Comparison of ENCODE assay signal across 10 cellular contexts in the genomic region with DNA sequence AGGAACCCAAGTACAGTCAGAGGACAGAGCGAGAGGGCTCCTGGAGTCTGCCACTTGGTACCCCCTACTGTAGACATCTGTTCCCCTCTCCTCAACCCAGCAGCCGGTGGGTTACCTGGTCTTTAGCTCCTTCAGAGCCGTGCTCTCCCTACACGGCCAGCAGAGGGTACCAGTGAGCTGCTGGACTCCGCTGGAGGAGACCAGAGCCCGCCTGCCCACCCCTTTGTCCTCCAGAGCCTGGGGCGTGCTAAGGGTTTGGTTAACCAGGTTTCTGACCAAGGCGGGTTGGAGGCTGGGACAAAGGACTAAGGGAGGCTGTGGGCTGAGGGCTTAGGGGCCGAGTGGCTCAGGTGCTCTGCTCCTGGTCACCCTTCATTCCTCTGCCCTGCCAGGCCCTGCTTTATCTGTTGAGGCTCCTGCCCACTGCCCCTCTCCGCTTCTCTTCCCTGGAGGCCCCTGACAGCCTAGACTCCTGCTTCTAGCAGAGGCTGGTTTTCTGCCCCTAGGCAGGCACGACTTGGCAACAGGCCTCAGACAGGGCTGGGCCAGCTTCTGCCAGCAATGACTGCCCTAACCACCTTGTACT. TPM values are rescaled to one million over a fixed set of nuclear protein-coding genes. Genes with fewer than 3 reads are reported as not detected.
A peak's percentile ranks its signal among the peaks of the same experiment; 100 is the strongest.
DNase-seq lines count a peak whose midpoint lies in the region; ATAC-seq and TF ChIP-seq lines count a peak whose summit lies in the region.
"Had no signal": no experiment of that assay in that cellular context is flagged by ENCODE, and none has a peak within 500 bp of the region (broad histone marks: within the 10 kb centered on the region; RNA-seq: fewer than 3 reads in every experiment).

No MANE protein-coding gene starts in this region.

- ATAC-seq in psoas muscle (peak; percentile 75 to 83 (median 80)), GM21381 (IDR thresholded peaks at IDR 0.05; ENCODE audit: unreplicated experiment) (no peak)

- DNase-seq in EL (peak; percentile 64), LoVo (ENCODE audit: low spot score) (peak; percentile 53), SJSA1 (ENCODE audit: low read depth in 1 of 2, low spot score in 2 of 2) (peak; percentile 55 to 79), cardiac muscle cell (ENCODE audit: low read depth in 1 of 2, low spot score in 1 of 2) (peak; percentile 75 to 88), psoas muscle (peak; percentile 74 to 88), OCI-M2 (lab: John Stamatoyannopoulos, UW; ENCODE audit: unreplicated experiment) (no peak)
- peak; percentile 64 for DNase-seq in activated naive CD4-positive, alpha-beta T cell treated with anti-CD3 and anti-CD28 coated beads, Interleukin-2, amount 50 U/mL, for 16 hours

- H3K9me3 ChIP-seq in SJSA1 (replicated peaks) = no peaks in the 10 kb centered on the region; the same call in 1 of the 2 replicates
- H3K9me3 ChIP-seq in cardiac muscle cell (ENCODE audit: low read depth) = no peaks in the 10 kb centered on the region
- no peaks in the 10 kb centered on the region for H3K9me3 ChIP-seq in psoas muscle

- intact Hi-C loops in psoas muscle (cut with DNase I) = loop anchor here (2.0 to 5.0 kb wide), 3 partner anchors 37 to 89 kb away; no protein-coding TSS in a partner anchor

- H3K36me3 ChIP-seq in SJSA1 = no peaks in the 10 kb centered on the region
- no peaks in the 10 kb centered on the region for H3K36me3 ChIP-seq in cardiac muscle cell
- no peaks in the 10 kb centered on the region for H3K36me3 ChIP-seq in psoas muscle (ENCODE audit: insufficient read depth in 1 of 2, low read depth in 1 of 2)

- no peak overlapping the region for H3K4me3 ChIP-seq in SJSA1
- no peak overlapping the region for H3K4me3 ChIP-seq in cardiac muscle cell
- H3K4me3 ChIP-seq in psoas muscle = no peak overlapping the region

- H3K27me3 ChIP-seq in SJSA1 (replicated peaks) (peaks cover 31% of the 10 kb centered on the region), cardiac muscle cell (peaks cover 49% of the 10 kb centered on the region), psoas muscle (ENCODE audit: insufficient read depth in 3 of 3, low read length in 2 of 3) (no peaks in the 10 kb centered on the region)

- WGBS in psoas muscle, 3 donors = 26 to 34% (median 31%) methylated on average over 11 of the region's 11 CpGs

- TF ChIP-seq CTCF in cardiac muscle cell (IDR thresholded peaks at IDR 0.05; ENCODE audit: low read depth, low read length) (peak; percentile 93), psoas muscle (IDR thresholded peaks at IDR 0.05) (peak; percentile 89)

- H3K4me1 ChIP-seq in SJSA1 (replicated peaks) (peaks cover 29% of the 10 kb centered on the region), cardiac muscle cell (ENCODE audit: low read depth) (peaks cover 16% of the 10 kb centered on the region), psoas muscle (peaks cover 6% of the 10 kb centered on the region)

- no peak overlapping the region for H3K27ac ChIP-seq in SJSA1
- H3K27ac ChIP-seq in cardiac muscle cell = no peak overlapping the region
- no peak overlapping the region for H3K27ac ChIP-seq in psoas muscle

RNA-seq across cellular contexts. Expression of a gene that starts 2.7 kb away (rescaled TPM):
- not detected in 2 replicates for total RNA-seq in SJSA1 (2014; rRNA removed; shearing (Covaris generic))
- total RNA-seq in cardiac muscle cell (0.28 and 0.36 TPM in 2 replicates), psoas muscle (under 1 TPM; 0.16 to 0.71 (median 0.39) TPM)
- polyA plus RNA-seq in cardiac muscle cell (0.26 and 0.84 TPM in 2 replicates), psoas muscle (under 1 TPM; 0.11 to 0.35 (median 0.17) TPM)
- total RNA-seq: temporal lobe had no signal

RNA-seq across cellular contexts. Expression of a gene that starts 12.0 kb away (rescaled TPM):
- 1.0 and 4.4 TPM in 2 replicates for total RNA-seq in SJSA1 (2014; rRNA removed; shearing (Covaris generic))
- 17.4 and 18.7 TPM in 2 replicates for total RNA-seq in cardiac muscle cell
- 19.1 and 22.4 TPM in 2 replicates for polyA plus RNA-seq in cardiac muscle cell
- total RNA-seq in psoas muscle = 10 to 100 TPM in 1 of 4 donors, 1 to 10 TPM in 3; 5.8 to 11.0 (median 6.9) TPM
- polyA plus RNA-seq in psoas muscle = 1 to 10 TPM; 1.7 to 5.0 (median 2.9) TPM

RNA-seq across cellular contexts. Expression of a gene that starts 34.9 kb away (rescaled TPM):
- total RNA-seq in SJSA1 (2014; rRNA removed; shearing (Covaris generic)) = not detected in 2 replicates
- total RNA-seq in cardiac muscle cell (2.5 and 4.6 TPM in 2 replicates), psoas muscle (10 to 100 TPM; 14.8 to 36.4 (median 25.7) TPM)
- polyA plus RNA-seq in cardiac muscle cell (6.2 and 7.2 TPM in 2 replicates), psoas muscle (10 to 100 TPM in 2 of 3 donors, 1 to 10 TPM in 1; 5.3 to 21.4 (median 17.0) TPM)
- total RNA-seq: activated CD8-positive, alpha-beta memory T cell treated with anti-CD3 and anti-CD28 coated beads for 36 hours had no signal

RNA-seq across cellular contexts. Expression of a gene that starts 52.7 kb away (rescaled TPM):
- total RNA-seq in SJSA1 (2014; rRNA removed; shearing (Covaris generic)) = 80.5 and 83.5 TPM in 2 replicates
- 74.5 and 140 TPM in 2 replicates for total RNA-seq in cardiac muscle cell
- 139 and 203 TPM in 2 replicates for polyA plus RNA-seq in cardiac muscle cell
- 100 to 1,000 TPM in 1 of 4 donors, 10 to 100 TPM in 3; 81.2 to 104 (median 87.3) TPM for total RNA-seq in psoas muscle
- polyA plus RNA-seq in psoas muscle = 10 to 100 TPM; 60.2 to 92.4 (median 62.8) TPM

RNA-seq across cellular contexts. Expression of a gene that starts 55.1 kb away (rescaled TPM):
- not detected in 2 replicates for total RNA-seq in SJSA1 (2014; rRNA removed; shearing (Covaris generic))
- total RNA-seq in cardiac muscle cell (not detected in 2 replicates), psoas muscle (not detected)
- polyA plus RNA-seq in cardiac muscle cell (0.71 TPM in 1 of 2 replicates, not detected in the other), psoas muscle (not detected)
- total RNA-seq: temporal lobe had no signal
